Comparison of ENCODE assay signal across 8 cellular contexts in the genomic region with DNA sequence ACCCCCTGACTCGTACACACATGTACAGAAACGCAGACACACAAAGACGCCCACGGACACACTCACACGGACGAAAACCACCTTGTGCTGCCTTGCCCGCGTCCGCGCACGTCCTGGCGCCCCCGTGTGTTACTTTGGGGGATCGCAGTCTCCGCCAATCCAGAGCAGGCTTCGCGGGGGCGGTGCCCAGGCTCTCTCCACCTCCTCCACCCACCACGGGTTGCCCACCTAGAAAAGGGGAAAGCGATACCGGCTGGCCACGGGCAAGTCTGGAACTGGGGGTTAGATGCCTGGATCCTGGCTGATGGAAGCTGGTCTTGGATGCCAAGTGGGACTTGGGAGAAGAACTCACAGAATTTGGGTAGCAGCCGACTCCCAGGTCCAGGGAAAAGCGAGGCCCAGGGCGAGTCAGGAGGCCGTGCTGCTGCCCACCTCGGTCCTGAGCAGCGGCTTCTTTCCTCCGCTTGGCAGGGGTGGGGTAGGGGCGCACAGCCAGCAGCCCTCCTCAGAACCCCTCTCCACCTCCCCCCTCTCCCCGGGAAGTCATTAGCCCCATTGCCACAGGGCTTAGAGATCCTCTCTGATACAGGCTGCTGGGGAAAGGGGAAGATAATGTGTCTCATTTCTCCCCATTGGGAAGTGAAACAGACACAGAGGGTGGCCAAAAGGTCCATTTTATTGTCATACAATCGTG. TPM values are rescaled to one million over a fixed set of nuclear protein-coding genes. Genes with fewer than 3 reads are reported as not detected.
DNase-seq lines count a peak whose midpoint lies in the region; ATAC-seq and TF ChIP-seq lines count a peak whose summit lies in the region.

No MANE protein-coding gene starts in this region.

- no peaks in the 10 kb centered on the region for H3K9me2 ChIP-seq in PC-3 (replicated peaks; ENCODE audit: low read length)

- H3K4me1 ChIP-seq in PC-3 (ENCODE audit: insufficient read depth, low read length) (peaks cover 45% of the 10 kb centered on the region), esophagus squamous epithelium (peaks cover 31 to 72% (median 34%) of the 10 kb centered on the region in 3 donors)

- peaks cover 55 to 59% of the 10 kb centered on the region in 2 donors for H3K4me1 Mint-ChIP-seq in natural killer cell treated with Interleukin-12 subunit alpha and Interleukin-12 subunit beta and Interleukin-15 and Interleukin-18, amount 100 ng/mL, for 72 hours (ENCODE audit: low read depth in 2 of 2)
- peaks cover 77% of the 10 kb centered on the region for H3K4me1 Mint-ChIP-seq in stimulated activated naive CD8-positive, alpha-beta T cell treated with anti-CD3 and anti-CD28 coated beads, Interleukin-15, Interleukin-2, amounts not matched to agents 100 ng/mL and 50 ng/mL, for 24 hours (ENCODE audit: low read depth)

- H3K27me3 ChIP-seq in PC-3 (ENCODE audit: low read length) = peaks cover 55% of the 10 kb centered on the region
- peaks cover 33 to 100% (median 81%) of the 10 kb centered on the region in 4 donors for H3K27me3 ChIP-seq in esophagus squamous epithelium

- H3K4me3 ChIP-seq in PC-3 (ENCODE audit: low read length) (peak overlapping the region; percentile 41; the same call in 1 of the 2 replicates), esophagus squamous epithelium (no peak overlapping the region)

- H3K9ac ChIP-seq in PC-3 (ENCODE audit: low read length) = no peak overlapping the region

- H3K27ac Mint-ChIP-seq in natural killer cell treated with Interleukin-12 subunit alpha and Interleukin-12 subunit beta and Interleukin-15 and Interleukin-18, amount 100 ng/mL, for 72 hours = no peak overlapping the region
- H3K27ac Mint-ChIP-seq in stimulated activated naive CD8-positive, alpha-beta T cell treated with anti-CD3 and anti-CD28 coated beads, Interleukin-15, Interleukin-2, amounts not matched to agents 100 ng/mL and 50 ng/mL, for 24 hours = no peak overlapping the region

- H3K79me2 ChIP-seq in PC-3 (ENCODE audit: low read length) = no peaks in the 10 kb centered on the region

- H3K4me3 Mint-ChIP-seq in natural killer cell treated with Interleukin-12 subunit alpha and Interleukin-12 subunit beta and Interleukin-15 and Interleukin-18, amount 100 ng/mL, for 72 hours = peak overlapping the region; percentile 67
- H3K4me3 Mint-ChIP-seq in stimulated activated naive CD8-positive, alpha-beta T cell treated with anti-CD3 and anti-CD28 coated beads, Interleukin-15, Interleukin-2, amounts not matched to agents 100 ng/mL and 50 ng/mL, for 24 hours = peak overlapping the region; percentile 27

- H3K36me3 ChIP-seq in PC-3 (ENCODE audit: low read depth, low read length) (no peaks in the 10 kb centered on the region), esophagus squamous epithelium (no peaks in the 10 kb centered on the region)

- DNase-seq in CD1c-positive myeloid dendritic cell (ENCODE audit: extremely low spot score) = peak; percentile 83
- DNase-seq in PC-3 = peak; percentile 63
- DNase-seq in activated T-cell treated with anti-CD3 and anti-CD28 coated beads, Interleukin-2, amount 50 U/mL, for 1 hour = peak; percentile 87
- DNase-seq in esophagus squamous epithelium (lab: John Stamatoyannopoulos, UW) = no peak
- DNase-seq in natural killer cell treated with Interleukin-12 subunit alpha and Interleukin-12 subunit beta and Interleukin-15 and Interleukin-18, amount 100 ng/mL, for 72 hours (ENCODE audit: low spot score) = peak; percentile 84

- peaks cover 62 to 87% of the 10 kb centered on the region in 2 donors for H3K27me3 Mint-ChIP-seq in natural killer cell treated with Interleukin-12 subunit alpha and Interleukin-12 subunit beta and Interleukin-15 and Interleukin-18, amount 100 ng/mL, for 72 hours
- H3K27me3 Mint-ChIP-seq in stimulated activated naive CD8-positive, alpha-beta T cell treated with anti-CD3 and anti-CD28 coated beads, Interleukin-15, Interleukin-2, amounts not matched to agents 100 ng/mL and 50 ng/mL, for 24 hours = peaks cover 83% of the 10 kb centered on the region

- TF ChIP-seq CTCF in PC-3 (conservative IDR thresholded peaks at IDR 0.05; ENCODE audit: low read depth, low read length) (peak; percentile 92), esophagus squamous epithelium (IDR thresholded peaks at IDR 0.05) (peak; percentile 65 to 88 (median 76))

- ATAC-seq in HG02642 (IDR thresholded peaks at IDR 0.05; ENCODE audit: poor library complexity, unreplicated experiment) (peak; percentile 48), PC-3 (peak; percentile 40), GM18861 (IDR thresholded peaks at IDR 0.05; ENCODE audit: unreplicated experiment) (no peak)
- ATAC-seq in natural killer cell treated with Interleukin-12 subunit alpha and Interleukin-12 subunit beta and Interleukin-15 and Interleukin-18, amount 100 ng/mL, for 72 hours = peak; percentile 58 to 72

- POLR2A ChIA-PET in PC-3 (lab: Charles Lee; ENCODE audit: unreplicated experiment) = no interaction called here

- WGBS in esophagus squamous epithelium, 2 donors = 0 to 3% methylated on average over 2 to 14 of the region's 32 CpGs

- CTCF ChIA-PET in PC-3 (lab: Charles Lee) = interaction anchor here (0.6 kb wide), 1 partner anchor 17 kb away, joined by 4 read pairs; no protein-coding TSS in a partner anchor

- H4K20me1 ChIP-seq in PC-3 (ENCODE audit: low read length) = no peaks in the 10 kb centered on the region

- H3K9me3 ChIP-seq in PC-3 (ENCODE audit: low read length) (no peaks in the 10 kb centered on the region), esophagus squamous epithelium (no peaks in the 10 kb centered on the region)

- H3K36me3 Mint-ChIP-seq in natural killer cell treated with Interleukin-12 subunit alpha and Interleukin-12 subunit beta and Interleukin-15 and Interleukin-18, amount 100 ng/mL, for 72 hours = no peaks in the 10 kb centered on the region
- no peaks in the 10 kb centered on the region for H3K36me3 Mint-ChIP-seq in stimulated activated naive CD8-positive, alpha-beta T cell treated with anti-CD3 and anti-CD28 coated beads, Interleukin-15, Interleukin-2, amounts not matched to agents 100 ng/mL and 50 ng/mL, for 24 hours (ENCODE audit: low read depth)

- H3K27ac ChIP-seq in PC-3 (ENCODE audit: low read length) (no peak overlapping the region), esophagus squamous epithelium (no peak overlapping the region)

- intact Hi-C loops in PC-3 (cut with micrococcal nuclease) = loop anchor here (1.0 kb wide), 1 partner anchor 26 kb away; no protein-coding TSS in a partner anchor
- intact Hi-C loops in esophagus squamous epithelium (cut with DNase I) = no loop called here

- peak overlapping the region; percentile 70 for H3K4me2 ChIP-seq in PC-3 (ENCODE audit: low read length)

- no TSS peak for BruUV-seq in PC-3 (replicated peaks; lab: Mats Ljungman, UMichigan)

- H3K9me3 Mint-ChIP-seq in natural killer cell treated with Interleukin-12 subunit alpha and Interleukin-12 subunit beta and Interleukin-15 and Interleukin-18, amount 100 ng/mL, for 72 hours = no peaks in the 10 kb centered on the region
- H3K9me3 Mint-ChIP-seq in stimulated activated naive CD8-positive, alpha-beta T cell treated with anti-CD3 and anti-CD28 coated beads, Interleukin-15, Interleukin-2, amounts not matched to agents 100 ng/mL and 50 ng/mL, for 24 hours = no peaks in the 10 kb centered on the region

- H3F3A ChIP-seq in PC-3 (ENCODE audit: low read length, unreplicated experiment) = no peaks in the 10 kb centered on the region

- peak overlapping the region; percentile 56 for H2AFZ ChIP-seq in PC-3 (ENCODE audit: low read length)

- TF ChIP-seq POLR2A in esophagus squamous epithelium (IDR thresholded peaks at IDR 0.05) = no peak

RNA-seq across cellular contexts. Expression of a gene that starts 4.6 kb away (rescaled TPM):
- total RNA-seq in PC-3 (2014; rRNA removed) (1.6 and 2.5 TPM in 2 replicates), esophagus squamous epithelium (not detected)
- total RNA-seq in natural killer cell treated with Interleukin-12 subunit alpha and Interleukin-12 subunit beta and Interleukin-15 and Interleukin-18, amount 100 ng/mL, for 72 hours = under 1 TPM in 1 of 2 donors, not detected in 1; 0.31 TPM

RNA-seq across cellular contexts. Expression of a gene that starts 10.1 kb away (rescaled TPM):
- 0.26 TPM in 1 of 2 replicates, not detected in the other for total RNA-seq in PC-3 (2014; rRNA removed)
- total RNA-seq in esophagus squamous epithelium = not detected
- total RNA-seq in natural killer cell treated with Interleukin-12 subunit alpha and Interleukin-12 subunit beta and Interleukin-15 and Interleukin-18, amount 100 ng/mL, for 72 hours = not detected

RNA-seq across cellular contexts. Expression of a gene that starts 15.7 kb away (rescaled TPM):
- total RNA-seq in PC-3 (2014; rRNA removed) = 148 and 190 TPM in 2 replicates
- total RNA-seq in esophagus squamous epithelium = 100 to 1,000 TPM in 1 of 4 donors, 10 to 100 TPM in 3; 42.7 to 144 (median 64.3) TPM
- total RNA-seq in natural killer cell treated with Interleukin-12 subunit alpha and Interleukin-12 subunit beta and Interleukin-15 and Interleukin-18, amount 100 ng/mL, for 72 hours = 10 to 100 TPM; 30.9 to 39.4 TPM

RNA-seq across cellular contexts. Expression of a gene that starts 30.9 kb away (rescaled TPM):
- not detected in 2 replicates for total RNA-seq in PC-3 (2014; rRNA removed)
- total RNA-seq in esophagus squamous epithelium = not detected
- not detected for total RNA-seq in natural killer cell treated with Interleukin-12 subunit alpha and Interleukin-12 subunit beta and Interleukin-15 and Interleukin-18, amount 100 ng/mL, for 72 hours

RNA-seq across cellular contexts. Expression of a gene that starts 43.1 kb away (rescaled TPM):
- 46.1 and 52.5 TPM in 2 replicates for total RNA-seq in PC-3 (2014; rRNA removed)
- total RNA-seq in esophagus squamous epithelium = 1 to 10 TPM; 1.1 to 4.8 (median 3.1) TPM
- total RNA-seq in natural killer cell treated with Interleukin-12 subunit alpha and Interleukin-12 subunit beta and Interleukin-15 and Interleukin-18, amount 100 ng/mL, for 72 hours = not detected
